Comparison of ENCODE assay signal across 17 cellular contexts in genomic region chr4:15344041-15344440, GRCh38.
DNase-seq lines count a peak whose midpoint lies in the region; ATAC-seq, FAIRE-seq and TF ChIP-seq lines count a peak whose summit lies in the region.
"Had no signal": no experiment of that assay in that cellular context is flagged by ENCODE, and none has a peak within 500 bp of the region (broad histone marks: within the 10 kb centered on the region; RNA-seq: fewer than 3 reads in every experiment).

No MANE protein-coding gene starts in this region.

- H3K36me3 ChIP-seq in left lung: no peaks in the 10 kb centered on the region
- no peaks in the 10 kb centered on the region for H3K36me3 ChIP-seq in PC-3 (ENCODE audit: low read depth, low read length)
- H3K36me3 ChIP-seq: BLaER1, neutrophil, right lobe of liver had no signal

- no peaks in the 10 kb centered on the region for H3F3A ChIP-seq in PC-3 (ENCODE audit: low read length, unreplicated experiment)

- no peak for TF ChIP-seq POLR2A in GM12891 (IDR thresholded peaks at IDR 0.05; ENCODE audit: low read depth, low read length)

- H3K4me2 ChIP-seq in PC-3 (ENCODE audit: low read length): no peak overlapping the region
- H3K4me2 ChIP-seq: BLaER1 had no signal

- intact Hi-C loops in left lung (cut with DNase I) (no loop called here), PC-3 (cut with micrococcal nuclease) (no loop called here)

- no peak for TF ChIP-seq CTCF in AG10803 (conservative IDR thresholded peaks at IDR 0.05; ENCODE audit: low read length)
- no peak for TF ChIP-seq CTCF in left lung (IDR thresholded peaks at IDR 0.05)
- no peak for TF ChIP-seq CTCF in PC-3 (conservative IDR thresholded peaks at IDR 0.05; ENCODE audit: low read depth, low read length)

- POLR2A ChIA-PET in PC-3 (lab: Charles Lee; ENCODE audit: unreplicated experiment): no interaction called here

- H3K79me2 ChIP-seq in PC-3 (ENCODE audit: low read length): no peaks in the 10 kb centered on the region

- DNase-seq in AG10803 (ENCODE audit: low read depth) (peak; percentile 84), LHCN-M2 (ENCODE audit: low read depth) (peak; percentile 83), dedifferentiated amniotic fluid mesenchymal stem cell (ENCODE audit: extremely low spot score) (peak; percentile 87), left lung (no peak), PC-3 (no peak), GM12891 (ENCODE audit: insufficient read length, low spot score) (no peak)
- DNase-seq: activated CD4-positive, alpha-beta T cell treated with anti-CD3 and anti-CD28 coated beads, Interleukin-2, amount 50 U/mL, for 48 hours; amniotic stem cell; H9; right lobe of liver; stimulated activated CD4-positive, alpha-beta T cell treated with anti-CD3 and anti-CD28 coated beads, Interleukin-4, amount 100 ng/mL, for 1 hour had no signal

- CTCF ChIA-PET in PC-3 (lab: Charles Lee): no interaction called here

- no TSS peak for BruUV-seq in PC-3 (replicated peaks; lab: Mats Ljungman, UMichigan)

- no peak overlapping the region for H3K9ac ChIP-seq in PC-3 (ENCODE audit: low read length)
- H3K9ac ChIP-seq: BLaER1 had no signal

- H3K4me3 ChIP-seq in AG10803 (ENCODE audit: low read length) (no peak overlapping the region), left lung (no peak overlapping the region), PC-3 (ENCODE audit: low read length) (no peak overlapping the region)
- H3K4me3 ChIP-seq: BLaER1, K562, right lobe of liver had no signal

- H3K27ac ChIP-seq in left lung: no peak overlapping the region
- H3K27ac ChIP-seq in PC-3 (ENCODE audit: low read length): no peak overlapping the region
- H3K27ac ChIP-seq: BLaER1, neutrophil, right lobe of liver had no signal

- ATAC-seq in left lung (peak; percentile 54), PC-3 (no peak), HG03520 (IDR thresholded peaks at IDR 0.05; ENCODE audit: unreplicated experiment) (no peak), HG02973 (IDR thresholded peaks at IDR 0.05; ENCODE audit: unreplicated experiment) (no peak)
- ATAC-seq: activated T-helper 17 cell treated with anti-CD3 and anti-CD28 coated beads, Interleukin-2, amount 50 U/mL, for 72 hours; K562; right lobe of liver had no signal

- FAIRE-seq in GM12891 (lab: Jason Lieb, UNC): no peak
- FAIRE-seq: K562 had no signal

- no peaks in the 10 kb centered on the region for H3K9me2 ChIP-seq in PC-3 (replicated peaks; ENCODE audit: low read length)

- no peaks in the 10 kb centered on the region for H3K27me3 ChIP-seq in left lung
- H3K27me3 ChIP-seq in PC-3 (ENCODE audit: low read length): peaks cover 52% of the 10 kb centered on the region
- H3K27me3 ChIP-seq: BLaER1, right lobe of liver had no signal

- no peaks in the 10 kb centered on the region for H3K9me3 ChIP-seq in left lung
- no peaks in the 10 kb centered on the region for H3K9me3 ChIP-seq in PC-3 (ENCODE audit: low read length)
- H3K9me3 ChIP-seq: BLaER1, neutrophil, right lobe of liver had no signal

- H3K4me1 ChIP-seq in left lung: no peaks in the 10 kb centered on the region
- no peaks in the 10 kb centered on the region for H3K4me1 ChIP-seq in PC-3 (ENCODE audit: insufficient read depth, low read length)
- H3K4me1 ChIP-seq: BLaER1, right lobe of liver had no signal

- no peaks in the 10 kb centered on the region for H4K20me1 ChIP-seq in PC-3 (ENCODE audit: low read length)
- H4K20me1 ChIP-seq: BLaER1 had no signal

- no peak overlapping the region for H2AFZ ChIP-seq in PC-3 (ENCODE audit: low read length)

TF ChIP-seq in GM12891, 5 proteins besides CTCF, POLR2A, EP300 and RAD21:
- TF ChIP-seq POLR2AphosphoS5 (IDR thresholded peaks at IDR 0.05; ENCODE audit: low read depth, low read length) (no peak), TAF1 (IDR thresholded peaks at IDR 0.05; ENCODE audit: low read depth, low read length) (no peak), SPI1 (IDR thresholded peaks at IDR 0.05; ENCODE audit: low read depth, low read length) (no peak), POU2F2 (IDR thresholded peaks at IDR 0.05; ENCODE audit: low read depth, low read length) (no peak), PAX5 (IDR thresholded peaks at IDR 0.05; ENCODE audit: insufficient read depth, low read length, severe bottlenecking) (no peak)

Comparison
In these comparisons a context has a peak if more than half of its experiments do, and no peak if none do; other contexts are left out.
1. DNase-seq: peak in AG10803 (single experiment), LHCN-M2 (single experiment) and dedifferentiated amniotic fluid mesenchymal stem cell (single experiment); none in left lung (0 of 2), PC-3 (single experiment) and GM12891 (single experiment).